9 cellular contexts compared by ENCODE assay signal in genomic region chr2:144320491-144320890, GRCh38.
DNase-seq lines count a peak whose midpoint lies in the region; ATAC-seq and TF ChIP-seq lines count a peak whose summit lies in the region.
"Had no signal": no experiment of that assay in that cellular context is flagged by ENCODE, and none has a peak within 500 bp of the region (broad histone marks: within the 10 kb centered on the region; RNA-seq: fewer than 3 reads in every experiment).

No MANE protein-coding gene starts in this region.

- DNase-seq in DMS 273 (lab: John Stamatoyannopoulos, UW; ENCODE audit: unreplicated experiment) (peak; percentile 9), DMS 273 treated with DMSO at 0.1 percent for 48 hours (lab: John Stamatoyannopoulos, UW) (no peak), fibroblast of lung (ENCODE audit: low read depth in 2 of 2) (peak; percentile 40 to 61), DMS153 (lab: John Stamatoyannopoulos, UW) (no peak), NCI-H1048 (lab: John Stamatoyannopoulos, UW) (no peak)
- DNase-seq in activated CD4-positive, alpha-beta T cell treated with anti-CD3 and anti-CD28 coated beads for 48 hours = peak; percentile 60
- DNase-seq in stimulated activated CD8-positive, alpha-beta memory T cell treated with anti-CD3 and anti-CD28 coated beads, Interleukin-4, amount 100 ng/mL, for 1 hour (ENCODE audit: low read depth in 2 of 2, low spot score in 1 of 2) = peak; percentile 34 to 44

- no peak overlapping the region for H3K27ac ChIP-seq in fibroblast of lung (ENCODE audit: insufficient read depth, low read length)
- H3K27ac ChIP-seq: 22Rv1 had no signal

- no peak for TF ChIP-seq CTCF in fibroblast of lung (conservative IDR thresholded peaks at IDR 0.05 in 1 of 2, IDR thresholded peaks at IDR 0.05 in 1 of 2; ENCODE audit: low read depth in 1 of 2, low read length in 2 of 2)

- peaks cover 5% of the 10 kb centered on the region for H3K4me1 ChIP-seq in fibroblast of lung (ENCODE audit: control insufficient read depth, extremely low read depth, insufficient read depth, low read length)

- no peaks in the 10 kb centered on the region for H3K36me3 ChIP-seq in fibroblast of lung (ENCODE audit: control insufficient read depth, insufficient read depth, low read length)

- ATAC-seq in GM19397 (IDR thresholded peaks at IDR 0.05; ENCODE audit: unreplicated experiment) = no peak

- no peak overlapping the region for H3K4me3 ChIP-seq in fibroblast of lung (replicated peaks in 1 of 4; ENCODE audit: control extremely low read depth in 1 of 4, insufficient read depth in 1 of 4, low read depth in 3 of 4, low read length in 4 of 4)

- H4K20me1 ChIP-seq in fibroblast of lung (ENCODE audit: control insufficient read depth, extremely low read depth, insufficient read depth, low read length) = no peaks in the 10 kb centered on the region

- no peaks in the 10 kb centered on the region for H3K79me2 ChIP-seq in fibroblast of lung (ENCODE audit: control insufficient read depth, insufficient read depth, low read length)

- no peak overlapping the region for H3K4me2 ChIP-seq in fibroblast of lung (ENCODE audit: extremely low read depth, insufficient read depth, low read length)

- no peaks in the 10 kb centered on the region for H3K9me3 ChIP-seq in fibroblast of lung (ENCODE audit: control insufficient read depth, insufficient read depth, low read depth, low read length)

- H3K27me3 ChIP-seq in fibroblast of lung (ENCODE audit: control insufficient read depth, insufficient read depth, low read length) = no peaks in the 10 kb centered on the region

- H2AFZ ChIP-seq in fibroblast of lung (ENCODE audit: low read length) = no peak overlapping the region

- H3K9ac ChIP-seq in fibroblast of lung (ENCODE audit: insufficient read depth, low read length) = no peak overlapping the region

Comparison
In these comparisons a context has a peak if more than half of its experiments do, and no peak if none do; other contexts are left out.
1. DNase-seq: peak in DMS 273 (single experiment), activated CD4-positive, alpha-beta T cell treated with anti-CD3 and anti-CD28 coated beads for 48 hours (single experiment), fibroblast of lung (2 of 2) and stimulated activated CD8-positive, alpha-beta memory T cell treated with anti-CD3 and anti-CD28 coated beads, Interleukin-4, amount 100 ng/mL, for 1 hour (2 of 2); none in DMS 273 treated with DMSO at 0.1 percent for 48 hours (single experiment), DMS153 (single experiment) and NCI-H1048 (single experiment).